In the genomic region with DNA sequence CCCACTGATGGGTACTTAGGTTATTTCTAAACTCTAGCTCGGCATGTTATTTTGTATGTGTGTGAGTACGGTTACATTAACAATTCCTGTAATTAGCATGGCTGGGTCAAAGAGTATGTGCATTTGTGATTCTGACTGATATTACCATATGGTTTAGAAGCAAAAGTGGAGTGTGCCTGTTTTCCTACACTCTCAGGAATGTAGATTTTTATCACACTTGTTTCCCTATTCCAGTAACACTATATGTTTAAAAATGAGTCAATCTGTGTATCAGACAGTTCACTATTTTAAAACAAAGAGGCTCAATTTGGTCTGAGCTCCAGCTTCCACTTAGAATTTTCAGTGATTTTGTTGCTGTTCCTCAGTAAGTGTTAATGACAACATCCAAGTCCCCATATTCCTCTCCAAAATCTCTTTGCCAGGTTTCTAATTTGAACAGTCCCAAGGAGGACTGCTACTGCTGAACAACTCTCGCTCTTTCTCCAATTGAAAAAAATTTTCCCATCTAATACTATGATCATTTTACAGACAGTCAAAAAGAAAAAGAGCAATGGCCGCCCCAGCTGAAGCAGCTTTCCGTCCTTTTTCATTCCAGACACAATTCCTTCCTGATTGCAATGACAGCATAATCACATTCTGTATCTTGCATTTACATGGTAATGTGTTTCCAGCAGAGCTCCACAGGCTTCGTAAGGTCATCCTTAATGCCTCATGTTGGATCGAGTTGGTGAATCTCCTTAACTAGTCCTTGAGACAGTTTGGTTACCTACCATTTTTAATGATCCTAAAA, we compare ENCODE assay signal across 23 cellular contexts. TPM values are rescaled to one million over a fixed set of nuclear protein-coding genes. Genes with fewer than 3 reads are reported as not detected.
DNase-seq lines count a peak whose midpoint lies in the region; ATAC-seq, FAIRE-seq and TF ChIP-seq lines count a peak whose summit lies in the region.
"Had no signal": no experiment of that assay in that cellular context is flagged by ENCODE, and none has a peak within 500 bp of the region (broad histone marks: within the 10 kb centered on the region; RNA-seq: fewer than 3 reads in every experiment).

No MANE protein-coding gene starts in this region.

- H3K27me3 Mint-ChIP-seq in H9 (ENCODE audit: low read depth) (no peaks in the 10 kb centered on the region), WTC11 (ENCODE audit: low read depth) (no peaks in the 10 kb centered on the region), natural killer cell (ENCODE audit: low read depth in 2 of 2) (no peaks in the 10 kb centered on the region)
- H3K27me3 Mint-ChIP-seq: CD4-positive, CD25-positive, alpha-beta regulatory T cell; CD8-positive, alpha-beta memory T cell; IgD-negative memory B cell had no signal

- H3K23me2 ChIP-seq in H9 (ENCODE audit: insufficient read length, low read depth, low read length, poor library complexity, severe bottlenecking) (no peaks in the 10 kb centered on the region), H1 (ENCODE audit: low read depth, low read length) (no peaks in the 10 kb centered on the region)

- H3K9me3 ChIP-seq in H9 (ENCODE audit: control insufficient read depth, low read depth, low read length) = no peaks in the 10 kb centered on the region
- no peaks in the 10 kb centered on the region for H3K9me3 ChIP-seq in H1 (ENCODE audit: insufficient read depth in 2 of 2, low read depth in 1 of 2, low read length in 1 of 2)
- no peaks in the 10 kb centered on the region for H3K9me3 ChIP-seq in trophoblast cell (ENCODE audit: insufficient read depth, low read depth, low read length)
- no peaks in the 10 kb centered on the region for H3K9me3 ChIP-seq in right cardiac atrium (ENCODE audit: control insufficient read depth, low read length)
- H3K9me3 ChIP-seq: BE2C, Caco-2, HAP-1 had no signal

- H3K36me3 Mint-ChIP-seq in H9 (ENCODE audit: insufficient read depth in 1 of 3, low read depth in 3 of 3) = peaks cover 20 to 23% (median 22%) of the 10 kb centered on the region in 3 experiments
- H3K36me3 Mint-ChIP-seq in WTC11 = peaks cover 23% of the 10 kb centered on the region
- H3K36me3 Mint-ChIP-seq in natural killer cell = peaks cover 42% of the 10 kb centered on the region

- intact Hi-C loops in natural killer cell (cut with micrococcal nuclease) (no loop called here), right cardiac atrium (cut with DNase I) (no loop called here)

- ATAC-seq in WTC11 = no peak; the same call in 1 of the 2 replicates
- no peak for ATAC-seq in natural killer cell
- ATAC-seq in right cardiac atrium = no peak
- ATAC-seq: GM23338 had no signal

- peak; percentile 72 for FAIRE-seq in H1 (lab: Jason Lieb, UNC)
- FAIRE-seq: A204.1, D721Med, GM12892, GM18507 had no signal

- no CpG with 5 or more reads among the region's 7 CpGs for WGBS in H9 (ENCODE audit: extremely low coverage, insufficient read length, low lambda C conversion rate)
- 81% methylated on average over 7 of the region's 7 CpGs; no CpG with 5 or more reads in 1 of the 2 experiments for WGBS in H1 (ENCODE audit: extremely low coverage in 1 of 2, insufficient coverage in 1 of 2, insufficient read length in 1 of 2, insufficient replicate concordance in 2 of 2, low coverage in 1 of 2, low lambda C conversion rate in 2 of 2, missing lambda C conversion rate in 1 of 2), 2 experiments
- no CpG with 5 or more reads among the region's 7 CpGs for WGBS in trophoblast cell (ENCODE audit: extremely low coverage, insufficient coverage, insufficient read length)
- WGBS in right cardiac atrium = 95% methylated on average over 7 of the region's 7 CpGs

- TF ChIP-seq CTCF in H9 (conservative IDR thresholded peaks at IDR 0.05) (no peak), WTC11 (IDR thresholded peaks at IDR 0.05) (no peak), H1 (IDR thresholded peaks at IDR 0.05; ENCODE audit: control extremely low read depth in 1 of 3, insufficient read depth in 1 of 3, low read depth in 1 of 3, low read length in 3 of 3) (no peak), natural killer cell (IDR thresholded peaks at IDR 0.05) (no peak)

- H4K12ac ChIP-seq in trophoblast cell (ENCODE audit: low read depth, low read length) = no peak overlapping the region

- H3K4me2 ChIP-seq in H9 (ENCODE audit: insufficient read depth, insufficient read length, low read length) (no peak overlapping the region), H1 (ENCODE audit: insufficient read depth in 1 of 2, low read depth in 2 of 2, low read length in 2 of 2) (no peak overlapping the region), trophoblast cell (ENCODE audit: low read length) (no peak overlapping the region)
- H3K4me2 ChIP-seq: GM23338 had no signal

- no peak overlapping the region for H3K27ac ChIP-seq in H9 (ENCODE audit: insufficient read length, low read depth, low read length)
- no peak overlapping the region for H3K27ac ChIP-seq in H1 (ENCODE audit: low read depth, low read length)
- no peak overlapping the region for H3K27ac ChIP-seq in trophoblast cell (ENCODE audit: low read depth, low read length)
- H3K27ac ChIP-seq in right cardiac atrium (ENCODE audit: low read length) = no peak overlapping the region
- H3K27ac ChIP-seq: HL-60 had no signal

- H4K5ac ChIP-seq in H9 (ENCODE audit: insufficient read length, low read depth, low read length) (no peak overlapping the region), H1 (ENCODE audit: insufficient read length, low read depth, low read length) (no peak overlapping the region)

- peak overlapping the region in 2 of 3 experiments; percentile 15 to 44; a peak in 2 of 7 replicates for H3K27ac Mint-ChIP-seq in H9
- no peak overlapping the region for H3K27ac Mint-ChIP-seq in WTC11
- H3K27ac Mint-ChIP-seq in natural killer cell = no peak overlapping the region
- H3K27ac Mint-ChIP-seq: CD4-positive, CD25-positive, alpha-beta regulatory T cell; GM23338; IgD-negative memory B cell had no signal

- CTCF ChIA-PET in WTC11 (lab: Charles Lee) = interaction anchor here (1.5 kb wide), 1 partner anchor 10 kb away, joined by 9 read pairs; no protein-coding TSS in a partner anchor
- CTCF ChIA-PET in H1 (lab: Charles Lee; ENCODE audit: partially characterized antibody) = interaction anchor here (0.6 to 3.8 kb wide), 2 partner anchors 10 to 824 kb away, joined by 5 to 21 read pairs; no protein-coding TSS in a partner anchor

- no peak overlapping the region for H4K8ac ChIP-seq in H9 (replicated peaks; ENCODE audit: insufficient read length, low read depth, low read length)
- H4K8ac ChIP-seq in H1 (ENCODE audit: extremely low read depth, insufficient read depth, low read length) = no peak overlapping the region
- H4K8ac ChIP-seq in trophoblast cell (ENCODE audit: low read depth, low read length) = no peak overlapping the region

- H3K4me1 ChIP-seq in H9 (ENCODE audit: insufficient read depth, low read length) = no peaks in the 10 kb centered on the region; the same call in 1 of the 2 replicates
- H3K4me1 ChIP-seq in H1 (replicated peaks in 1 of 4; ENCODE audit: control insufficient read depth in 3 of 4, insufficient read depth in 4 of 4, low read length in 3 of 4) = peaks cover 0 to 2% (median 0%) of the 10 kb centered on the region in 4 experiments; a peak in 1 of 7 replicates
- no peaks in the 10 kb centered on the region for H3K4me1 ChIP-seq in trophoblast cell (ENCODE audit: control insufficient read depth in 1 of 2, insufficient read depth in 2 of 2, low read length in 2 of 2)
- no peaks in the 10 kb centered on the region for H3K4me1 ChIP-seq in right cardiac atrium (ENCODE audit: control insufficient read depth, insufficient read depth, low read length)
- H3K4me1 ChIP-seq: BE2C, Caco-2, HAP-1 had no signal

- no peak for TF ChIP-seq RAD21 in H1 (IDR thresholded peaks at IDR 0.05 in 1 of 2, conservative IDR thresholded peaks at IDR 0.05 in 1 of 2; ENCODE audit: low read depth in 2 of 2, low read length in 2 of 2)

- H4K91ac ChIP-seq in H9 (ENCODE audit: insufficient read length, low read depth, low read length) (no peak overlapping the region), H1 (replicated peaks; ENCODE audit: insufficient read length, low read length) (no peak overlapping the region), trophoblast cell (ENCODE audit: low read depth, low read length) (no peak overlapping the region)

- H4K20me1 ChIP-seq in H9 (ENCODE audit: control insufficient read depth, insufficient read depth, insufficient read length) (no peaks in the 10 kb centered on the region), H1 (replicated peaks in 1 of 2; ENCODE audit: control insufficient read depth in 1 of 2, insufficient read depth in 2 of 2, low read length in 2 of 2) (no peaks in the 10 kb centered on the region)

- H3K18ac ChIP-seq in H9 (ENCODE audit: insufficient read length, low read depth, low read length) (no peak overlapping the region), H1 (ENCODE audit: extremely low read depth, low read length) (no peak overlapping the region), trophoblast cell (ENCODE audit: low read length) (no peak overlapping the region)

- TF ChIP-seq EP300 in H1 (IDR thresholded peaks at IDR 0.05; ENCODE audit: borderline replicate concordance in 1 of 2, low read depth in 2 of 2, low read length in 2 of 2) = no peak

- H3K4ac ChIP-seq in H9 (ENCODE audit: low read depth, low read length) (no peak overlapping the region), H1 (replicated peaks; ENCODE audit: insufficient read length, low read depth, low read length) (no peak overlapping the region), trophoblast cell (ENCODE audit: low read depth, low read length) (no peak overlapping the region)

- H2BK15ac ChIP-seq in H9 (ENCODE audit: low read depth, low read length) (no peak overlapping the region), H1 (ENCODE audit: low read length) (no peak overlapping the region)

- no peak overlapping the region for H3K4me3 Mint-ChIP-seq in H9
- no peak overlapping the region for H3K4me3 Mint-ChIP-seq in WTC11
- no peak overlapping the region for H3K4me3 Mint-ChIP-seq in natural killer cell
- H3K4me3 Mint-ChIP-seq: CD4-positive, CD25-positive, alpha-beta regulatory T cell; CD8-positive, alpha-beta memory T cell; GM23338; IgD-negative memory B cell had no signal

- H3K9me3 Mint-ChIP-seq in H9 (peaks cover 0 to 4% of the 10 kb centered on the region in 2 experiments; a peak in 4 of 5 replicates), WTC11 (peaks cover 3% of the 10 kb centered on the region; the same call in 1 of the 2 replicates), natural killer cell (no peaks in the 10 kb centered on the region)
- H3K9me3 Mint-ChIP-seq: CD8-positive, alpha-beta memory T cell; GM23338; IgD-negative memory B cell had no signal

- no peaks in the 10 kb centered on the region for H3K79me2 ChIP-seq in H9 (ENCODE audit: insufficient read depth, low read length)
- H3K79me2 ChIP-seq in H1 (ENCODE audit: control insufficient read depth in 1 of 2, insufficient read depth in 2 of 2, low read length in 2 of 2) = no peaks in the 10 kb centered on the region
- H3K79me2 ChIP-seq in trophoblast cell (ENCODE audit: control insufficient read depth, insufficient read depth, low read length, poor library complexity) = no peaks in the 10 kb centered on the region

- TF ChIP-seq POLR2A in H1 (IDR thresholded peaks at IDR 0.05; ENCODE audit: control extremely low read depth in 1 of 2, low read depth in 2 of 2, low read length in 2 of 2) = no peak

- no peaks in the 10 kb centered on the region for H3K79me1 ChIP-seq in H9 (ENCODE audit: insufficient read depth, low read depth, low read length, poor library complexity, severe bottlenecking)
- H3K79me1 ChIP-seq in H1 (ENCODE audit: low read depth, low read length) = no peaks in the 10 kb centered on the region
- H3K79me1 ChIP-seq in trophoblast cell (ENCODE audit: low read length) = no peaks in the 10 kb centered on the region

- no peak overlapping the region for H3T11ph ChIP-seq in H9 (ENCODE audit: low read length)

- DNase-seq in H9 (no peak), WTC11 (ENCODE audit: low spot score) (no peak), H1 (ENCODE audit: low read depth in 1 of 2, low spot score in 2 of 2) (no peak), trophoblast cell (peak; percentile 30 to 76), HuH-7 (ENCODE audit: low spot score) (no peak), natural killer cell (no peak), right cardiac atrium (no peak)
- DNase-seq: ACHN; BE2C; C1 segment of cervical spinal cord; Caco-2; CD4-positive, CD25-positive, alpha-beta regulatory T cell; CD8-positive, alpha-beta memory T cell; GDM1; KG1 had no signal

- H2BK20ac ChIP-seq in H9 (ENCODE audit: low read depth, low read length, poor library complexity, severe bottlenecking) = no peak overlapping the region
- no peak overlapping the region for H2BK20ac ChIP-seq in H1 (ENCODE audit: low read length)

- H3K27me3 ChIP-seq in H9 (ENCODE audit: insufficient read depth, low read length) = no peaks in the 10 kb centered on the region
- H3K27me3 ChIP-seq in H1 (replicated peaks in 1 of 4; ENCODE audit: control insufficient read depth in 3 of 4, extremely low read depth in 1 of 4, insufficient read depth in 3 of 4, low read length in 3 of 4) = no peaks in the 10 kb centered on the region
- H3K27me3 ChIP-seq in trophoblast cell (ENCODE audit: insufficient read depth, low read length) = no peaks in the 10 kb centered on the region
- H3K27me3 ChIP-seq in right cardiac atrium (ENCODE audit: control insufficient read depth, insufficient read depth) = no peaks in the 10 kb centered on the region
- H3K27me3 ChIP-seq: BE2C had no signal

- H3K56ac ChIP-seq in H9 (ENCODE audit: insufficient read length, low read depth, low read length) (no peak overlapping the region), H1 (replicated peaks; ENCODE audit: insufficient read length, low read depth, low read length) (no peak overlapping the region)

- H3K4me1 Mint-ChIP-seq in H9 (peaks cover 9 to 11% of the 10 kb centered on the region in 2 experiments), WTC11 (peaks cover 3% of the 10 kb centered on the region), natural killer cell (peaks cover 4 to 5% of the 10 kb centered on the region in 2 donors)
- H3K4me1 Mint-ChIP-seq: IgD-negative memory B cell had no signal

- H2AFZ ChIP-seq in H9 (ENCODE audit: low read length) (no peak overlapping the region), H1 (ENCODE audit: low read length) (no peak overlapping the region), trophoblast cell (ENCODE audit: insufficient read depth, low read length, poor library complexity) (no peak overlapping the region)
- H2AFZ ChIP-seq: GM23338 had no signal

- H2BK120ac ChIP-seq in H9 (ENCODE audit: low read depth, low read length, poor library complexity, severe bottlenecking) (no peak overlapping the region), H1 (replicated peaks; ENCODE audit: low read depth, low read length) (no peak overlapping the region), trophoblast cell (ENCODE audit: insufficient read depth, low read length, poor library complexity) (no peak overlapping the region)

- H3K9ac ChIP-seq in H9 (ENCODE audit: extremely low read depth, insufficient read length, low read length) = no peak overlapping the region
- H3K9ac ChIP-seq in H1 (replicated peaks in 1 of 4; ENCODE audit: extremely low read depth in 1 of 4, low read depth in 3 of 4, low read length in 3 of 4) = no peak overlapping the region
- no peak overlapping the region for H3K9ac ChIP-seq in trophoblast cell (ENCODE audit: low read length)

- H2BK12ac ChIP-seq in H9 (ENCODE audit: insufficient read length, low read depth, low read length) (no peak overlapping the region), H1 (ENCODE audit: low read depth, low read length) (no peak overlapping the region), trophoblast cell (ENCODE audit: low read length) (no peak overlapping the region)

- H2BK5ac ChIP-seq in H9 (ENCODE audit: insufficient read length, low read length) (no peak overlapping the region), H1 (ENCODE audit: low read depth, low read length) (no peak overlapping the region), trophoblast cell (ENCODE audit: low read depth, low read length, poor library complexity) (no peak overlapping the region)

- no peak overlapping the region for H3K4me3 ChIP-seq in H1 (ENCODE audit: extremely low read depth in 1 of 4, insufficient read depth in 2 of 4, low read depth in 3 of 4, low read length in 4 of 4)
- no peak overlapping the region for H3K4me3 ChIP-seq in trophoblast cell (ENCODE audit: low read depth, low read length)
- no peak overlapping the region for H3K4me3 ChIP-seq in right cardiac atrium (ENCODE audit: low read length)
- H3K4me3 ChIP-seq: GM23338, HAP-1 had no signal

- peaks cover 0 to 4% (median 0%) of the 10 kb centered on the region in 4 experiments; a peak in 2 of 8 replicates for H3K36me3 ChIP-seq in H1 (ENCODE audit: control insufficient read depth in 2 of 4, insufficient read depth in 4 of 4, low read length in 3 of 4)
- H3K36me3 ChIP-seq in trophoblast cell (ENCODE audit: control insufficient read depth in 1 of 2, insufficient read depth in 2 of 2, low read length in 2 of 2) = peaks cover 0 to 4% of the 10 kb centered on the region in 2 experiments

- POLR2A ChIA-PET in WTC11 (lab: Charles Lee) = interaction anchor here (0.6 kb wide), 1 partner anchor 332 kb away, joined by 4 read pairs; no protein-coding TSS in a partner anchor
- POLR2A ChIA-PET in H1 (lab: Charles Lee; ENCODE audit: partially characterized antibody) = no interaction called here

- H2AK5ac ChIP-seq in H9 (ENCODE audit: insufficient read length, low read length) (no peak overlapping the region), H1 (ENCODE audit: low read depth, low read length) (no peak overlapping the region), trophoblast cell (ENCODE audit: low read length) (no peak overlapping the region)

- H3K14ac ChIP-seq in H9 (ENCODE audit: insufficient read depth, low read length) (no peak overlapping the region), H1 (ENCODE audit: insufficient read length) (no peak overlapping the region), trophoblast cell (ENCODE audit: low read length) (no peak overlapping the region)

- no peak overlapping the region for H3K23ac ChIP-seq in H9 (ENCODE audit: insufficient read length, low read depth, low read length)
- H3K23ac ChIP-seq in H1 (ENCODE audit: insufficient read length) = no peak overlapping the region
- H3K23ac ChIP-seq in trophoblast cell (ENCODE audit: low read length) = no peak overlapping the region

RNA-seq across cellular contexts. Expression of gene GSDME, which starts 44.8 kb away (rescaled TPM):
- 5.5 and 5.8 TPM in 2 replicates for total RNA-seq in H9 (2021)
- total RNA-seq in WTC11 (2021) = 4.8 to 5.8 TPM (median 5.2 TPM) in 3 replicates
- total RNA-seq in H1 (2021; fragmentation: NEBNext Ultra II Directional; extraction: Animal tissue kit (Norgen Biotek cat#: 25700)) = 7.6 and 8.5 TPM in 2 replicates
- polyA plus RNA-seq in H1 (2011; rRNA removed) = 5.4 and 6.7 TPM in 2 replicates
- 9.3 TPM for polyA plus RNA-seq in H1 (2011; cell fraction: cytosol; rRNA removed)
- 7.5 TPM for polyA plus RNA-seq in H1 (2011; cell fraction: nucleus; rRNA removed)
- 7.0 to 10.0 TPM (median 8.1 TPM) in 4 replicates for polyA plus RNA-seq in H1 (2012, experiment 1 of 2)
- 3.9 TPM for polyA plus RNA-seq in H1 (2012, experiment 2 of 2)
- polyA plus RNA-seq in H1 (2013, experiment 1 of 2) = 4.4 TPM
- 3.2 TPM for polyA plus RNA-seq in H1 (2013, experiment 2 of 2)
- polyA minus RNA-seq in H1 (2011; rRNA and poly(A)+ RNA removed) = 15.1 and 17.2 TPM in 2 replicates
- 6.8 TPM for polyA minus RNA-seq in H1 (2011; cell fraction: cytosol; rRNA and poly(A)+ RNA removed)
- 8.1 TPM for polyA minus RNA-seq in H1 (2011; cell fraction: nucleus; rRNA and poly(A)+ RNA removed)
- 22.7 and 23.9 TPM in 2 replicates for polyA plus RNA-seq in trophoblast cell (2013)
- total RNA-seq in natural killer cell = under 1 TPM in 2 of 3 donors, not detected in 1; 0.20 to 0.31 TPM
- total RNA-seq in right cardiac atrium = 1 to 10 TPM; 5.1 to 9.9 (median 6.4) TPM
- 4.9 TPM for polyA plus RNA-seq in right cardiac atrium
- total RNA-seq: CD4-positive, CD25-positive, alpha-beta regulatory T cell had no signal

Comparison
In these comparisons a context has a peak if more than half of its experiments do, and no peak if none do; other contexts are left out.
1. DNase-seq: peak in trophoblast cell (2 of 2); none in H9 (single experiment), WTC11 (single experiment), H1 (0 of 2), HuH-7 (single experiment), natural killer cell (single experiment) and right cardiac atrium (0 of 3).
2. H3K27ac Mint-ChIP-seq: peak in H9 (2 of 3); none in WTC11 (single experiment) and natural killer cell (0 of 2).